1 cellular context compared by ENCODE assay signal in the genomic region with DNA sequence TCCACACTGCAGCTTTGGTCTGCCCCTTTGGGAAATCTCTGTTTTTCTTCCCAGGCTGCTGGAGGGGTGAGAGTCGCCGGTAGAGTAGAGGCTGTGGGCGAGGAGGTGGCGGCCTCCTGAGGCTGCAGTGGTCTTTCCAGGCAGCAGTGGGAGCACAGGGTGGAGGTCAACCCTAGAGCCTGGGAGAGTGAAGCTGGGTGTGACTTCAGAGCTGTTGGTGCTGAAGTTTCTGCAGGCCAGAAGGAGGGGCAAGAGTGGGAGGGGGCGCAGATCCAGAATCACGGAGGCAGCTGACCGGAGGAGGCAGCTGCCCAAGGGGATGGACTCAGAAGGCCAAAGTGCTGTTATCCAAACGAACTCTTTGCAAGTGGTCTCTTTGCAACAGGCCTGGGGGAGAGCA. TPM values are rescaled to one million over a fixed set of nuclear protein-coding genes. Genes with fewer than 3 reads are reported as not detected.
"Had no signal": no experiment of that assay in that cellular context is flagged by ENCODE, and none has a peak within 500 bp of the region (broad histone marks: within the 10 kb centered on the region; RNA-seq: fewer than 3 reads in every experiment).

No MANE protein-coding gene starts in this region.

RNA-seq across cellular contexts. Expression of a gene that starts 6.5 kb away (rescaled TPM):
- total RNA-seq: IMR-90 had no signal
- polyA plus RNA-seq: IMR-90 had no signal
